Comparison of ENCODE assay signal across 7 cellular contexts in the genomic region with DNA sequence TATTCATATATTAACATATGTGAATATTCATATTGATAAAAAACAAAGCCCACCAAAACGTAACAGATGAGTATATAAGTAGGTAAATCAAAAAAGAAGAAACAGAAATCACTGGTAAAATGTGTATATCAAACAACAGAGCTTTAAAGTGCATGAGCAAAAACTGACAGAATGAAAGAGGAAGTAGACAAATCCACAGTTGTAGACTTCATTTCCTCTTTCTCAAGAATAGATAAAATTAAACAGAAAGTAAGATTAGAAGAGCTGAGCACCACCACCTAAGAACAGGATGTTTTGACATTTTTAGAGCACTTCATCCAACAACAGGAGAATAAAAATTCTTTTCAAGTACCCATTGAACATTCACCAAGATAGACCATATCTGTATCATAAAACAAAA.
A peak's percentile ranks its signal among the peaks of the same experiment; 100 is the strongest.
DNase-seq lines count a peak whose midpoint lies in the region; ATAC-seq and TF ChIP-seq lines count a peak whose summit lies in the region.

No MANE protein-coding gene starts in this region.

- TF ChIP-seq CTCF in right lobe of liver (IDR thresholded peaks at IDR 0.05) = no peak

- CTCF ChIA-PET in naive thymus-derived CD4-positive, alpha-beta T cell (lab: Charles Lee) = no interaction called here

- peak overlapping the region; percentile 20 to 89 (median 82) for H3K4me3 Mint-ChIP-seq in naive thymus-derived CD4-positive, alpha-beta T cell

- H3K36me3 Mint-ChIP-seq in naive thymus-derived CD4-positive, alpha-beta T cell = peaks cover 0 to 2% (median 0%) of the 10 kb centered on the region in 5 donors

- peak overlapping the region; percentile 86 to 96 (median 92) for H3K27ac Mint-ChIP-seq in naive thymus-derived CD4-positive, alpha-beta T cell

- intact Hi-C loops in naive thymus-derived CD4-positive, alpha-beta T cell (cut with micrococcal nuclease) = loop anchor here (1.0 to 5.0 kb wide), 4 partner anchors 36 to 64 kb away; partner anchors contain the start of gene CNKSR2 (in 2 of the 2)
- intact Hi-C loops in right lobe of liver (cut with DNase I) = no loop called here

- H3K27ac ChIP-seq in naive thymus-derived CD4-positive, alpha-beta T cell (ENCODE audit: low read depth, low read length) = peak overlapping the region; percentile 50
- no peak overlapping the region for H3K27ac ChIP-seq in right lobe of liver

- POLR2A ChIA-PET in naive thymus-derived CD4-positive, alpha-beta T cell (lab: Charles Lee) = interaction anchor here (1.3 to 1.4 kb wide), 2 partner anchors 41 to 64 kb away, joined by 4 to 7 read pairs; partner anchors contain the start of gene CNKSR2

- no peak overlapping the region for H3K4me3 ChIP-seq in naive thymus-derived CD4-positive, alpha-beta T cell (ENCODE audit: low read length)
- no peak overlapping the region for H3K4me3 ChIP-seq in right lobe of liver

- peaks cover 4 to 61% (median 43%) of the 10 kb centered on the region in 7 donors for H3K4me1 Mint-ChIP-seq in naive thymus-derived CD4-positive, alpha-beta T cell

- 24% methylated on average over 1 of the region's 1 CpG for WGBS in right lobe of liver (ENCODE audit: insufficient coverage, low coverage, low lambda C conversion rate, missing lambda C conversion rate)

- no peaks in the 10 kb centered on the region for H3K9me3 ChIP-seq in naive thymus-derived CD4-positive, alpha-beta T cell (ENCODE audit: control insufficient read depth in 2 of 3, low read length in 3 of 3)
- H3K9me3 ChIP-seq in right lobe of liver = no peaks in the 10 kb centered on the region

- no peak for TF ChIP-seq POLR2A in right lobe of liver (IDR thresholded peaks at IDR 0.05)

- ATAC-seq in GM18909 (IDR thresholded peaks at IDR 0.05; ENCODE audit: poor library complexity, unreplicated experiment) (peak; percentile 97), HG02840 (IDR thresholded peaks at IDR 0.05; ENCODE audit: low FRiP score, unreplicated experiment) (peak; percentile 94), right lobe of liver (no peak)
- peak; percentile 86 for ATAC-seq in naive thymus-derived CD4-positive, alpha-beta T cell

- no peaks in the 10 kb centered on the region for H3K27me3 Mint-ChIP-seq in naive thymus-derived CD4-positive, alpha-beta T cell

- peaks cover 2 to 14% of the 10 kb centered on the region in 2 donors for H3K4me1 ChIP-seq in naive thymus-derived CD4-positive, alpha-beta T cell (ENCODE audit: control insufficient read depth in 2 of 2, insufficient read depth in 2 of 2, low read length in 2 of 2)
- H3K4me1 ChIP-seq in right lobe of liver = no peaks in the 10 kb centered on the region

- no peaks in the 10 kb centered on the region for H3K9me3 Mint-ChIP-seq in naive thymus-derived CD4-positive, alpha-beta T cell

- no peaks in the 10 kb centered on the region for H3K27me3 ChIP-seq in naive thymus-derived CD4-positive, alpha-beta T cell (ENCODE audit: control insufficient read depth in 2 of 2, insufficient read depth in 2 of 2, low read length in 2 of 2)
- peaks cover 0 to 3% of the 10 kb centered on the region in 2 donors for H3K27me3 ChIP-seq in right lobe of liver

- no peaks in the 10 kb centered on the region for H3K36me3 ChIP-seq in naive thymus-derived CD4-positive, alpha-beta T cell (ENCODE audit: control insufficient read depth in 2 of 3, insufficient read depth in 3 of 3, low read length in 3 of 3)
- no peaks in the 10 kb centered on the region for H3K36me3 ChIP-seq in right lobe of liver

- DNase-seq in NOMO-1 (lab: John Stamatoyannopoulos, UW; ENCODE audit: unreplicated experiment in 2 of 2) = peak; percentile 55 to 97
- DNase-seq in naive thymus-derived CD4-positive, alpha-beta T cell = peak in 7 of 9 donors; percentile 7 to 58 (median 47)
- DNase-seq in NCI-H2081 (lab: John Stamatoyannopoulos, UW) = no peak
- no peak for DNase-seq in right lobe of liver
- no peak for DNase-seq in amygdala (lab: John Stamatoyannopoulos, UW)

Comparison
In these comparisons a context has a peak if more than half of its experiments do, and no peak if none do; other contexts are left out.
1. ATAC-seq: peak in GM18909 (single experiment), HG02840 (single experiment) and naive thymus-derived CD4-positive, alpha-beta T cell (single experiment); none in right lobe of liver (0 of 4).
2. DNase-seq: peak in NOMO-1 (2 of 2) and naive thymus-derived CD4-positive, alpha-beta T cell (7 of 9); none in NCI-H2081 (0 of 2), right lobe of liver (0 of 3) and amygdala (0 of 56).
3. intact Hi-C loops: an anchor here in naive thymus-derived CD4-positive, alpha-beta T cell (1.0 to 5.0 kb wide); none called in right lobe of liver.